Comparison of ENCODE assay signal across 11 cellular contexts in genomic region chr3:177263615-177264365, GRCh38.
DNase-seq lines count a peak whose midpoint lies in the region; ATAC-seq and TF ChIP-seq lines count a peak whose summit lies in the region.
"Had no signal": no experiment of that assay in that cellular context is flagged by ENCODE, and none has a peak within 500 bp of the region (broad histone marks: within the 10 kb centered on the region; RNA-seq: fewer than 3 reads in every experiment).

No MANE protein-coding gene starts in this region.

- ATAC-seq in GM19452 (IDR thresholded peaks at IDR 0.05; ENCODE audit: unreplicated experiment), result peak; percentile 62
- ATAC-seq: activated T-cell treated with anti-CD3 and anti-CD28 coated beads, Interleukin-2, amount 50 U/mL, for 72 hours had no signal

- no peak for TF ChIP-seq POLR2A in NB4 (IDR thresholded peaks at IDR 0.05; ENCODE audit: extremely low read depth, insufficient read length)

- no peak overlapping the region for H3K27ac ChIP-seq in coronary artery

- DNase-seq in AG10803 (ENCODE audit: low read depth) (peak; percentile 11), NB4 (ENCODE audit: low read depth) (peak; percentile 58), fibroblast of pulmonary artery (ENCODE audit: low read depth) (peak; percentile 31), coronary artery (ENCODE audit: low spot score) (no peak), pons (ENCODE audit: low spot score) (no peak), head of caudate nucleus (no peak), NCI-H446 (lab: John Stamatoyannopoulos, UW) (no peak)
- DNase-seq: activated T-cell treated with anti-CD3 and anti-CD28 coated beads, Interleukin-2, amount 50 U/mL, for 72 hours; CD4-positive, alpha-beta T cell; NCI-H1436 had no signal

- TF ChIP-seq CTCF in AG10803 (conservative IDR thresholded peaks at IDR 0.05; ENCODE audit: low read length) (no peak), NB4 (IDR thresholded peaks at IDR 0.05; ENCODE audit: low read depth, low read length) (no peak), fibroblast of pulmonary artery (IDR thresholded peaks at IDR 0.05; ENCODE audit: low read length, missing control alignments) (no peak), coronary artery (IDR thresholded peaks at IDR 0.05) (no peak)

- intact Hi-C loops in head of caudate nucleus (cut with DNase I), result no loop called here

- no peak overlapping the region for H3K4me3 ChIP-seq in AG10803 (ENCODE audit: low read length)
- H3K4me3 ChIP-seq in NB4 (ENCODE audit: low read depth, low read length), result no peak overlapping the region
- no peak overlapping the region for H3K4me3 ChIP-seq in fibroblast of pulmonary artery (replicated peaks; ENCODE audit: low read depth, low read length)
- H3K4me3 ChIP-seq in coronary artery, result no peak overlapping the region

Comparison
In these comparisons a context has a peak if more than half of its experiments do, and no peak if none do; other contexts are left out.
1. DNase-seq: peak in AG10803 (single experiment), NB4 (single experiment) and fibroblast of pulmonary artery (single experiment); none in coronary artery (single experiment), pons (single experiment), head of caudate nucleus (0 of 42) and NCI-H446 (0 of 2).